13 cellular contexts compared by ENCODE assay signal in the genomic region with DNA sequence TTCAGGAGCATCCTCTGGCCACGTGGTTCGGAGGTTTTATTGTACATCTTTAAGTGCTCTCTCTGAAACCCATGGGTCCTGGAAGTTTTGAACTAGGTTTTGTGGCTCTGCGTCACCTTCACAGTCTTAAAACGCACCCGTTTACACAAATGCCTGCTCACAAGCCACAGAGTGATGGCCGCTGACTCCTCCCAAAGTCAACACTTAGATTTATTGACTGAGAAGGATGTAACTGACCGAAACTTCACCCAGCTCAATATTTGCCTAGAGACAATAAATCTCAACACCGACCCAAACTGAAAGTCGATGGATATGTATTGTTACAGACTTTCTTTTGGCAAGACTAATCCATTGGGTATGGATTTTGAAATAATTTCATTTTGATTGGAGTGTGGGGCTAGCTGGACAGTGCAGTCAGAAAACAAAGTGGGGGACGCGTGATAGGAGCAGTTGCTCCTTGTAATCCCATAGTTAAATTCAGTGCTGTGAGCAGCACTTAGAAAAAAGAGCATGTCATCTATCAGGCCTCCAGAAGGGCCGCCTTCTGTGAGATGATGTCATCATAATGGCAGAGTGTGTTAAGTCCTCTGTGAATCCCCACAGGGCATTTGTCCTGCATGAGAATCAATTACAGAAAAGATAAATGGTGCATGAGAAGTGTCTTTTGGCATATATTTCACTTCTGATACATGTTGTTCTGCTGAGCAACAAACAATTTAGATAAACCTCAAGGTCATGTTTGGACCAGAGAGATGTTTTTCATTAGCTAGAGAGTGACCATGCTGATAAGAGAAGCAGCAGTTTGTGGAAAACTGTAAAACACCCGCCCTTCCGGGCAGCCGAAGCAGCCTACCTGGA.
DNase-seq lines count a peak whose midpoint lies in the region; ATAC-seq, FAIRE-seq and TF ChIP-seq lines count a peak whose summit lies in the region.
"Had no signal": no experiment of that assay in that cellular context is flagged by ENCODE, and none has a peak within 500 bp of the region (broad histone marks: within the 10 kb centered on the region; RNA-seq: fewer than 3 reads in every experiment).

No MANE protein-coding gene starts in this region.

- no peak for FAIRE-seq in HTR-8/SVneo (lab: Jason Lieb, UNC)

- peak; percentile 21 for DNase-seq in AG10803 (ENCODE audit: low read depth)
- DNase-seq in NCI-H1092 treated with DMSO at 0.1 percent for 48 hours (lab: John Stamatoyannopoulos, UW), result peak; percentile 46
- peak; percentile 62 for DNase-seq in amniotic epithelial cell (ENCODE audit: low read depth)
- peak; percentile 79 for DNase-seq in left kidney (ENCODE audit: low read depth, low spot score)
- DNase-seq in HTR-8/SVneo (ENCODE audit: insufficient read length, low spot score), result no peak
- no peak for DNase-seq in caudate nucleus (lab: John Stamatoyannopoulos, UW)
- DNase-seq: NCI-H226; stimulated activated CD4-positive, alpha-beta T cell treated with anti-CD3 and anti-CD28 coated beads, Interleukin-15, amount 100 ng/mL, for 24 hours; stimulated activated naive CD4-positive, alpha-beta T cell; T-helper 1 cell had no signal

- ATAC-seq in GM18907 (IDR thresholded peaks at IDR 0.05; ENCODE audit: unreplicated experiment) (no peak), HG02973 (IDR thresholded peaks at IDR 0.05; ENCODE audit: unreplicated experiment) (no peak)

- TF ChIP-seq CTCF in AG10803 (conservative IDR thresholded peaks at IDR 0.05; ENCODE audit: low read length), result no peak

- no peak overlapping the region for H3K4me3 ChIP-seq in AG10803 (ENCODE audit: low read length)
- H3K4me3 ChIP-seq: esophagus muscularis mucosa had no signal

- H3K27ac ChIP-seq in caudate nucleus (ENCODE audit: low read depth, low read length), result no peak overlapping the region
- H3K27ac ChIP-seq: esophagus muscularis mucosa had no signal

Comparison
In these comparisons a context has a peak if more than half of its experiments do, and no peak if none do; other contexts are left out.
1. DNase-seq: peak in AG10803 (single experiment), NCI-H1092 treated with DMSO at 0.1 percent for 48 hours (single experiment), amniotic epithelial cell (single experiment) and left kidney (single experiment); none in HTR-8/SVneo (single experiment) and caudate nucleus (0 of 61).